In genomic region chr19:2253106-2254051, GRCh38 we compare ENCODE assay signal across 8 cellular contexts. TPM values are rescaled to one million over a fixed set of nuclear protein-coding genes. Genes with fewer than 3 reads are reported as not detected.
A peak's percentile ranks its signal among the peaks of the same experiment; 100 is the strongest.
DNase-seq lines count a peak whose midpoint lies in the region; ATAC-seq and TF ChIP-seq lines count a peak whose summit lies in the region.

No MANE protein-coding gene starts in this region.

- H3K9ac ChIP-seq in MM.1S (ENCODE audit: low read length) = no peak overlapping the region

- H3F3A ChIP-seq in MM.1S (ENCODE audit: insufficient read depth, low read length) = peaks cover 35% of the 10 kb centered on the region

- H3K4me1 ChIP-seq in CD8-positive, alpha-beta memory T cell (ENCODE audit: insufficient read depth, low read length) = peaks cover 30% of the 10 kb centered on the region
- H3K4me1 ChIP-seq in MM.1S (ENCODE audit: low read length) = peaks cover 21% of the 10 kb centered on the region
- H3K4me1 ChIP-seq in mononuclear cell (ENCODE audit: insufficient read depth, low read length) = peaks cover 55% of the 10 kb centered on the region

- no peaks in the 10 kb centered on the region for H3K9me2 ChIP-seq in MM.1S (replicated peaks; ENCODE audit: insufficient read depth, low read length)

- H3K27me3 ChIP-seq in CD8-positive, alpha-beta memory T cell (ENCODE audit: insufficient read depth, low read length, poor library complexity, severe bottlenecking) = peaks cover 10% of the 10 kb centered on the region
- H3K27me3 ChIP-seq in MM.1S (replicated peaks; ENCODE audit: insufficient read depth, low read length) (no peaks in the 10 kb centered on the region), mononuclear cell (ENCODE audit: insufficient read depth, low read length) (peaks cover 33% of the 10 kb centered on the region)

- H3K36me3 ChIP-seq in CD8-positive, alpha-beta memory T cell (ENCODE audit: insufficient read depth, low read length) = no peaks in the 10 kb centered on the region
- H3K36me3 ChIP-seq in MM.1S (replicated peaks; ENCODE audit: insufficient read depth, low read length) = 0 out of 2 replicates have a peak, but pooled peaks cover 5% of the 10 kb centered on the region

- POLR2A ChIA-PET in CD8-positive, alpha-beta memory T cell (lab: Charles Lee) = interaction anchor here (0.7 to 8.2 kb wide), 5 partner anchors 14 to 357 kb away, joined by 3 to 69 read pairs (median 4); no protein-coding TSS in a partner anchor

- H4K20me1 ChIP-seq in MM.1S (ENCODE audit: insufficient read depth, low read length) = no peaks in the 10 kb centered on the region

- H3K27me3 Mint-ChIP-seq in CD8-positive, alpha-beta memory T cell = peaks cover 0 to 2% of the 10 kb centered on the region in 2 donors
- peaks cover 12% of the 10 kb centered on the region for H3K27me3 Mint-ChIP-seq in activated naive CD4-positive, alpha-beta T cell treated with anti-CD3 and anti-CD28 coated beads for 36 hours (ENCODE audit: low read depth)

- peaks cover 0 to 4% (median 0%) of the 10 kb centered on the region in 3 donors for H3K36me3 Mint-ChIP-seq in CD8-positive, alpha-beta memory T cell
- H3K36me3 Mint-ChIP-seq in activated naive CD4-positive, alpha-beta T cell treated with anti-CD3 and anti-CD28 coated beads for 36 hours (ENCODE audit: low read depth) = peaks cover 2% of the 10 kb centered on the region

- H3K4me1 Mint-ChIP-seq in CD8-positive, alpha-beta memory T cell = peaks cover 7 to 37% (median 10%) of the 10 kb centered on the region in 3 donors
- H3K4me1 Mint-ChIP-seq in activated naive CD4-positive, alpha-beta T cell treated with anti-CD3 and anti-CD28 coated beads for 36 hours (ENCODE audit: low read depth) = peaks cover 28% of the 10 kb centered on the region

- no peak overlapping the region for H3K27ac ChIP-seq in CD8-positive, alpha-beta memory T cell (ENCODE audit: low read depth, low read length)
- H3K27ac ChIP-seq in MM.1S (ENCODE audit: low read length) = no peak overlapping the region

- ATAC-seq in HG03045 (IDR thresholded peaks at IDR 0.05; ENCODE audit: unreplicated experiment) = no peak

- H3K4me3 ChIP-seq in CD8-positive, alpha-beta memory T cell (ENCODE audit: low read length) = peak overlapping the region; percentile 58
- H3K4me3 ChIP-seq in MM.1S (ENCODE audit: low read length) (no peak overlapping the region), mononuclear cell (ENCODE audit: low read length) (peak overlapping the region; percentile 24)

- no peak overlapping the region for H3K4me2 ChIP-seq in MM.1S (ENCODE audit: low read depth, low read length)

- CTCF ChIA-PET in CD8-positive, alpha-beta memory T cell (lab: Charles Lee) = interaction anchor here (0.7 to 4.2 kb wide), 9 partner anchors 8 to 62 kb away, joined by 3 to 17 read pairs (median 5); partner anchors contain the start of gene PLEKHJ1
- CTCF ChIA-PET in activated naive CD4-positive, alpha-beta T cell treated with anti-CD3 and anti-CD28 coated beads for 36 hours (lab: Charles Lee) = interaction anchor here (0.8 to 3.6 kb wide), 4 partner anchors 8 to 35 kb away, joined by 4 to 14 read pairs (median 6); no protein-coding TSS in a partner anchor

- DNase-seq in CD8-positive, alpha-beta memory T cell = peak in 3 of 5 donors; percentile 60 to 71 (median 67)
- DNase-seq in MM.1S (no peak), SKM-1 treated with dmso at 0.1 percent for 144 hours (lab: John Stamatoyannopoulos, UW; ENCODE audit: unreplicated experiment) (no peak), mesenteric fat pad (ENCODE audit: low spot score) (no peak), DMS153 treated with DMSO at 0.1 percent for 48 hours (lab: John Stamatoyannopoulos, UW; ENCODE audit: unreplicated experiment) (no peak)
- peak; percentile 59 for DNase-seq in activated naive CD4-positive, alpha-beta T cell treated with anti-CD3 and anti-CD28 coated beads for 36 hours

- H2AFZ ChIP-seq in MM.1S (ENCODE audit: low read length) = no peak overlapping the region

- H3K27ac Mint-ChIP-seq in CD8-positive, alpha-beta memory T cell = peak overlapping the region in 6 of 8 donors; percentile 27 to 77 (median 50)
- H3K27ac Mint-ChIP-seq in activated naive CD4-positive, alpha-beta T cell treated with anti-CD3 and anti-CD28 coated beads for 36 hours = no peak overlapping the region

- no peaks in the 10 kb centered on the region for H3K9me3 Mint-ChIP-seq in CD8-positive, alpha-beta memory T cell
- no peaks in the 10 kb centered on the region for H3K9me3 Mint-ChIP-seq in activated naive CD4-positive, alpha-beta T cell treated with anti-CD3 and anti-CD28 coated beads for 36 hours

- no peaks in the 10 kb centered on the region for H3K9me3 ChIP-seq in CD8-positive, alpha-beta memory T cell (ENCODE audit: low read length)
- H3K9me3 ChIP-seq in MM.1S (replicated peaks; ENCODE audit: insufficient read depth, low read length) (no peaks in the 10 kb centered on the region), mononuclear cell (ENCODE audit: low read depth, low read length) (no peaks in the 10 kb centered on the region)

- intact Hi-C loops in activated naive CD4-positive, alpha-beta T cell treated with anti-CD3 and anti-CD28 coated beads for 36 hours (cut with micrococcal nuclease) = loop anchor here (2.0 kb wide), 1 partner anchor 19 kb away; no protein-coding TSS in a partner anchor

- peak overlapping the region; percentile 72 to 90 (median 79) for H3K4me3 Mint-ChIP-seq in CD8-positive, alpha-beta memory T cell
- peak overlapping the region; percentile 43 for H3K4me3 Mint-ChIP-seq in activated naive CD4-positive, alpha-beta T cell treated with anti-CD3 and anti-CD28 coated beads for 36 hours

- TF ChIP-seq CTCF in MM.1S (IDR thresholded peaks at IDR 0.05; ENCODE audit: low read length) = peak; percentile 13; the same call in 1 of the 2 replicates

- H3K79me2 ChIP-seq in MM.1S (ENCODE audit: low read length) = peaks cover 52% of the 10 kb centered on the region

RNA-seq across cellular contexts. Expression of gene JSRP1, which starts 2.8 kb away (rescaled TPM):
- total RNA-seq in CD8-positive, alpha-beta memory T cell = 1 to 10 TPM in 1 of 2 experiments, under 1 TPM in 1; 0.73 to 1.0 TPM
- 0.91 TPM for polyA plus RNA-seq in CD8-positive, alpha-beta memory T cell
- total RNA-seq in activated naive CD4-positive, alpha-beta T cell treated with anti-CD3 and anti-CD28 coated beads for 36 hours = under 1 TPM; 0.55 to 0.81 TPM
- total RNA-seq in mononuclear cell = not detected
- total RNA-seq in mesenteric fat pad = not detected

RNA-seq across cellular contexts. Expression of gene AMH, which starts 4.3 kb away (rescaled TPM):
- total RNA-seq in CD8-positive, alpha-beta memory T cell = 1 to 10 TPM; 5.9 to 7.4 TPM
- not detected for polyA plus RNA-seq in CD8-positive, alpha-beta memory T cell
- 1 to 10 TPM; 2.6 to 4.0 TPM for total RNA-seq in activated naive CD4-positive, alpha-beta T cell treated with anti-CD3 and anti-CD28 coated beads for 36 hours
- total RNA-seq in mononuclear cell = 1.3 TPM
- total RNA-seq in mesenteric fat pad = 0.93 TPM

RNA-seq across cellular contexts. Expression of gene SF3A2, which starts 16.8 kb away (rescaled TPM):
- 100 to 1,000 TPM; 131 to 138 TPM for total RNA-seq in CD8-positive, alpha-beta memory T cell
- 36.2 TPM for polyA plus RNA-seq in CD8-positive, alpha-beta memory T cell
- 100 to 1,000 TPM; 154 to 158 TPM for total RNA-seq in activated naive CD4-positive, alpha-beta T cell treated with anti-CD3 and anti-CD28 coated beads for 36 hours
- total RNA-seq in mononuclear cell (68.1 TPM), mesenteric fat pad (46.2 TPM)

RNA-seq across cellular contexts. Expression of gene PLEKHJ1, which starts 17.2 kb away (rescaled TPM):
- total RNA-seq in CD8-positive, alpha-beta memory T cell = 10 to 100 TPM; 96.6 to 99.1 TPM
- 120 TPM for polyA plus RNA-seq in CD8-positive, alpha-beta memory T cell
- 10 to 100 TPM; 56.9 to 60.6 TPM for total RNA-seq in activated naive CD4-positive, alpha-beta T cell treated with anti-CD3 and anti-CD28 coated beads for 36 hours
- 25.3 TPM for total RNA-seq in mononuclear cell
- total RNA-seq in mesenteric fat pad = 46.4 TPM

RNA-seq across cellular contexts. Expression of gene PEAK3, which starts 28.6 kb away (rescaled TPM):
- not detected for total RNA-seq in CD8-positive, alpha-beta memory T cell
- 0.79 TPM for polyA plus RNA-seq in CD8-positive, alpha-beta memory T cell
- total RNA-seq in activated naive CD4-positive, alpha-beta T cell treated with anti-CD3 and anti-CD28 coated beads for 36 hours = not detected
- total RNA-seq in mononuclear cell (0.52 TPM), mesenteric fat pad (2.6 TPM)

Comparison
In these comparisons a context has a peak if more than half of its experiments do, and no peak if none do; other contexts are left out.
1. DNase-seq: peak in CD8-positive, alpha-beta memory T cell (3 of 5) and activated naive CD4-positive, alpha-beta T cell treated with anti-CD3 and anti-CD28 coated beads for 36 hours (single experiment); none in MM.1S (single experiment), SKM-1 treated with dmso at 0.1 percent for 144 hours (single experiment), mesenteric fat pad (single experiment) and DMS153 treated with DMSO at 0.1 percent for 48 hours (single experiment).